In the genomic region with DNA sequence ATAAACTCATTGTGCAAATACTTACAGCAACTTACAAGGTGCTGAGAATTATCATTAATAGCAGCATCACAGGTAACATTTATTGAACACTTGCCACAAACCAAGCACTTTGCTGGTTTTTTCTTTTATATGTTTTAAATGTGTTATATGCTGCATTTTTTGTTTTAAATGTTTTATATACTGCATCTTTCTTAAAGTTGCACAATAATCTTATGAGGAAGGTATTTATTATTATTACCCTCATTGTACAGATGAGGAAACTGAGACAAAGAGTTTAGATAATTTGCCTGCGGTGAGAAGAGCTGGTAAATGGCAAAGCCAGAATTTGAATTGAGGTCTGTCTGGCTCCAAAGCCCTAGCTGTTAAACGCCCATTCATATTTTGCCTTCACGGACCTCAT, we compare ENCODE assay signal across 23 cellular contexts. TPM values are rescaled to one million over a fixed set of nuclear protein-coding genes. Genes with fewer than 3 reads are reported as not detected.
DNase-seq lines count a peak whose midpoint lies in the region; ATAC-seq, FAIRE-seq and TF ChIP-seq lines count a peak whose summit lies in the region.
"Had no signal": no experiment of that assay in that cellular context is flagged by ENCODE, and none has a peak within 500 bp of the region (broad histone marks: within the 10 kb centered on the region; RNA-seq: fewer than 3 reads in every experiment).

No MANE protein-coding gene starts in this region.

- H3K36me3 Mint-ChIP-seq in glutamatergic neuron (ENCODE audit: unreplicated experiment): peaks cover 6% of the 10 kb centered on the region
- peaks cover 10% of the 10 kb centered on the region for H3K36me3 Mint-ChIP-seq in osteocyte (ENCODE audit: unreplicated experiment)

- H3K27ac ChIP-seq in C4-2B (peak overlapping the region; percentile 67; the same call in 1 of the 2 replicates), SJSA1 (peak overlapping the region; percentile 71)
- H3K27ac ChIP-seq: epithelial cell of prostate, left lung, upper lobe of right lung had no signal

- H3K4me1 Mint-ChIP-seq in glutamatergic neuron (ENCODE audit: low read depth, unreplicated experiment) (peaks cover 12% of the 10 kb centered on the region), osteocyte (ENCODE audit: unreplicated experiment) (peaks cover 44% of the 10 kb centered on the region)
- H3K4me1 Mint-ChIP-seq: activated T-helper 17 cell treated with anti-CD3 and anti-CD28 coated beads, Interleukin-2, amount 50 U/mL, for 72 hours had no signal

- H3K27me3 Mint-ChIP-seq in glutamatergic neuron (ENCODE audit: unreplicated experiment) (peaks cover 4% of the 10 kb centered on the region), osteocyte (ENCODE audit: unreplicated experiment) (no peaks in the 10 kb centered on the region)
- H3K27me3 Mint-ChIP-seq: activated T-helper 17 cell treated with anti-CD3 and anti-CD28 coated beads, Interleukin-2, amount 50 U/mL, for 72 hours; stimulated activated naive B cell treated with anti-CD40 and anti-IgM and Interleukin-4, amounts not matched to agents 10 μg/mL and 1 μg/mL and 100 μg/mL, for 72 hours had no signal

- TF ChIP-seq POLR2A in H54 (IDR thresholded peaks at IDR 0.05; ENCODE audit: low read depth, low read length): no peak

- H3K27ac Mint-ChIP-seq in glutamatergic neuron (ENCODE audit: unreplicated experiment) (peak overlapping the region; percentile 81), osteocyte (ENCODE audit: unreplicated experiment) (peak overlapping the region; percentile 82)
- H3K27ac Mint-ChIP-seq: activated T-helper 17 cell treated with anti-CD3 and anti-CD28 coated beads, Interleukin-2, amount 50 U/mL, for 72 hours had no signal

- no peaks in the 10 kb centered on the region for H3K27me3 ChIP-seq in SJSA1 (replicated peaks)
- H3K27me3 ChIP-seq: left lung, upper lobe of right lung had no signal

- TF ChIP-seq CTCF in C4-2B (conservative IDR thresholded peaks at IDR 0.05): no peak
- TF ChIP-seq CTCF in glutamatergic neuron (IDR thresholded peaks at IDR 0.05; ENCODE audit: partially characterized antibody, unreplicated experiment): no peak
- TF ChIP-seq CTCF in osteocyte (IDR thresholded peaks at IDR 0.05): no peak

- DNase-seq in SJSA1 (ENCODE audit: low read depth in 1 of 2, low spot score in 2 of 2) (no peak), glutamatergic neuron (no peak), osteocyte (ENCODE audit: extremely low spot score, unreplicated experiment) (no peak), H54 (ENCODE audit: insufficient read length, low spot score) (no peak), NCI-H226 (no peak), AG08396 (ENCODE audit: low spot score) (no peak)
- DNase-seq: activated CD4-positive, alpha-beta T cell treated with anti-CD3 and anti-CD28 coated beads for 48 hours; activated naive CD4-positive, alpha-beta T cell treated with anti-CD3 and anti-CD28 coated beads, Interleukin-2, amount 50 U/mL, for 16 hours; amniotic stem cell; left lung; NCI-H2029 treated with DMSO at 0.1 percent for 48 hours; occipital lobe; SIG-M5; stimulated activated naive B cell treated with anti-CD40 and anti-IgM and Interleukin-4, amounts not matched to agents 10 μg/mL and 1 μg/mL and 100 μg/mL, for 72 hours; T-helper 9 cell had no signal

- H3K9me3 Mint-ChIP-seq in glutamatergic neuron (ENCODE audit: unreplicated experiment) (peaks cover 1% of the 10 kb centered on the region), osteocyte (ENCODE audit: unreplicated experiment) (no peaks in the 10 kb centered on the region)
- H3K9me3 Mint-ChIP-seq: activated T-helper 17 cell treated with anti-CD3 and anti-CD28 coated beads, Interleukin-2, amount 50 U/mL, for 72 hours had no signal

- H3K4me3 Mint-ChIP-seq in glutamatergic neuron (ENCODE audit: unreplicated experiment): no peak overlapping the region
- no peak overlapping the region for H3K4me3 Mint-ChIP-seq in osteocyte (ENCODE audit: unreplicated experiment)
- H3K4me3 Mint-ChIP-seq: activated T-helper 17 cell treated with anti-CD3 and anti-CD28 coated beads, Interleukin-2, amount 50 U/mL, for 72 hours; stimulated activated naive B cell treated with anti-CD40 and anti-IgM and Interleukin-4, amounts not matched to agents 10 μg/mL and 1 μg/mL and 100 μg/mL, for 72 hours had no signal

- peaks cover 67% of the 10 kb centered on the region for H3K4me1 ChIP-seq in SJSA1 (replicated peaks)
- H3K4me1 ChIP-seq: upper lobe of right lung had no signal

- H3K9me3 ChIP-seq in SJSA1 (replicated peaks): no peaks in the 10 kb centered on the region
- H3K9me3 ChIP-seq: HAP-1, left lung, upper lobe of right lung had no signal

- no peak overlapping the region for H3K4me3 ChIP-seq in SJSA1
- H3K4me3 ChIP-seq: HAP-1, left lung, upper lobe of right lung had no signal

- FAIRE-seq in H54 (lab: Jason Lieb, UNC): no peak
- FAIRE-seq: A204.1, GM12891 had no signal

- no peaks in the 10 kb centered on the region for H3K36me3 ChIP-seq in SJSA1
- H3K36me3 ChIP-seq: HAP-1, left lung, upper lobe of right lung had no signal

- ATAC-seq in HG02623 (IDR thresholded peaks at IDR 0.05; ENCODE audit: unreplicated experiment): no peak
- ATAC-seq: activated T-helper 17 cell treated with anti-CD3 and anti-CD28 coated beads, Interleukin-2, amount 50 U/mL, for 72 hours; stimulated activated naive B cell treated with anti-CD40 and anti-IgM and Interleukin-4, amounts not matched to agents 10 μg/mL and 1 μg/mL and 100 μg/mL, for 72 hours had no signal

RNA-seq across cellular contexts. Expression of a gene that starts 52.2 kb away (rescaled TPM):
- total RNA-seq in SJSA1 (2014; rRNA removed; shearing (Covaris generic)): 49.5 and 50.2 TPM in 2 replicates
- total RNA-seq in glutamatergic neuron (ENCODE audit: unreplicated experiment): 105 TPM
- total RNA-seq in osteocyte: 54.7 and 55.7 TPM in 2 replicates
